ENCODE assay signal across 23 cellular contexts in genomic region chr16:35182043-35182677, GRCh38.
DNase-seq lines count a peak whose midpoint lies in the region; ATAC-seq and TF ChIP-seq lines count a peak whose summit lies in the region.
"Had no signal": no experiment of that assay in that cellular context is flagged by ENCODE, and none has a peak within 500 bp of the region (broad histone marks: within the 10 kb centered on the region; RNA-seq: fewer than 3 reads in every experiment).

No MANE protein-coding gene starts in this region.

- H3F3A ChIP-seq in GM23248 (ENCODE audit: insufficient read depth): no peaks in the 10 kb centered on the region

- H3K36me3 ChIP-seq in neuronal stem cell (replicated peaks in 1 of 2; ENCODE audit: control insufficient read depth in 2 of 2, insufficient read depth in 2 of 2, low read length in 2 of 2): no peaks in the 10 kb centered on the region
- no peaks in the 10 kb centered on the region for H3K36me3 ChIP-seq in spleen
- no peaks in the 10 kb centered on the region for H3K36me3 ChIP-seq in GM23248 (ENCODE audit: low read depth)
- H3K36me3 ChIP-seq: BE2C; BLaER1 treated with 17β-estradiol and CSF1 and Interleukin-3, amounts not matched to agents 10 nM and 100 nM had no signal

- H3K23ac ChIP-seq in neuronal stem cell (ENCODE audit: low read depth, low read length, poor library complexity): no peak overlapping the region

- H3K4me1 Mint-ChIP-seq in chondrocyte (ENCODE audit: low read depth) (no peaks in the 10 kb centered on the region), endothelial cell (ENCODE audit: unreplicated experiment) (no peaks in the 10 kb centered on the region)
- H3K4me1 Mint-ChIP-seq in natural killer cell treated with Interleukin-12 subunit alpha and Interleukin-12 subunit beta and Interleukin-15 and Interleukin-18, amount 100 ng/mL, for 72 hours (ENCODE audit: low read depth in 2 of 2): peaks cover 0 to 3% of the 10 kb centered on the region in 2 donors
- H3K4me1 Mint-ChIP-seq: CD14-positive monocyte had no signal

- no peak overlapping the region for H2BK120ac ChIP-seq in neuronal stem cell (ENCODE audit: low read depth, low read length)

- ATAC-seq in natural killer cell treated with Interleukin-12 subunit alpha and Interleukin-12 subunit beta and Interleukin-15 and Interleukin-18, amount 100 ng/mL, for 72 hours: no peak
- ATAC-seq: A549, GM12878 had no signal

- H3K4me2 ChIP-seq in neuronal stem cell (ENCODE audit: insufficient read depth, low read length, poor library complexity, severe bottlenecking) (no peak overlapping the region), GM23248 (ENCODE audit: unreplicated experiment) (no peak overlapping the region)
- H3K4me2 ChIP-seq: A549; BLaER1 treated with 17β-estradiol and CSF1 and Interleukin-3, amounts not matched to agents 10 nM and 100 nM had no signal

- peak overlapping the region in 1 of 2 donors; percentile 60 for H3K4me3 ChIP-seq in neuronal stem cell (ENCODE audit: low read length in 2 of 2)
- H3K4me3 ChIP-seq in spleen: no peak overlapping the region
- H3K4me3 ChIP-seq in GM23248: no peak overlapping the region
- H3K4me3 ChIP-seq: A549; BLaER1 treated with 17β-estradiol and CSF1 and Interleukin-3, amounts not matched to agents 10 nM and 100 nM; GM12878 had no signal

- no peak overlapping the region for H2BK15ac ChIP-seq in neuronal stem cell (ENCODE audit: low read length)

- H2AFZ ChIP-seq in neuronal stem cell (ENCODE audit: low read length) (no peak overlapping the region), GM23248 (no peak overlapping the region)

- no peak overlapping the region for H4K91ac ChIP-seq in neuronal stem cell (ENCODE audit: low read depth, low read length, poor library complexity)

- peaks cover 2% of the 10 kb centered on the region for H3K79me1 ChIP-seq in neuronal stem cell (ENCODE audit: low read depth, low read length)

- no peak overlapping the region for H3K18ac ChIP-seq in neuronal stem cell (ENCODE audit: low read length)

- DNase-seq in chondrocyte (ENCODE audit: low spot score) (peak; percentile 72), endothelial cell (ENCODE audit: low spot score) (no peak), neuronal stem cell (ENCODE audit: low spot score) (no peak), spleen (peak; percentile 41), GM23248 (no peak), NCI-H1092 treated with DMSO at 0.1 percent for 48 hours (lab: John Stamatoyannopoulos, UW) (no peak)
- no peak for DNase-seq in natural killer cell treated with Interleukin-12 subunit alpha and Interleukin-12 subunit beta and Interleukin-15 and Interleukin-18, amount 100 ng/mL, for 72 hours (ENCODE audit: low spot score)
- DNase-seq: 8988T; ACHN; AML-193; BE2C; CD4-positive, alpha-beta T cell; CD8-positive, alpha-beta memory T cell; DMS 273 treated with DMSO at 0.1 percent for 48 hours; DMS79; EL; GDM1; H7; HCEC 1CT had no signal

- H2BK5ac ChIP-seq in neuronal stem cell (ENCODE audit: low read length): no peak overlapping the region

- H2AK5ac ChIP-seq in neuronal stem cell (ENCODE audit: low read depth, low read length): no peak overlapping the region

- no peak overlapping the region for H3K4me3 Mint-ChIP-seq in chondrocyte (ENCODE audit: unreplicated experiment)
- H3K4me3 Mint-ChIP-seq in endothelial cell (ENCODE audit: unreplicated experiment): no peak overlapping the region
- H3K4me3 Mint-ChIP-seq in natural killer cell treated with Interleukin-12 subunit alpha and Interleukin-12 subunit beta and Interleukin-15 and Interleukin-18, amount 100 ng/mL, for 72 hours: no peak overlapping the region
- H3K4me3 Mint-ChIP-seq: CD14-positive monocyte; CD4-positive, alpha-beta T cell; CD8-positive, alpha-beta memory T cell had no signal

- H3K36me3 Mint-ChIP-seq in chondrocyte (ENCODE audit: low read depth) (no peaks in the 10 kb centered on the region), endothelial cell (ENCODE audit: low read depth, unreplicated experiment) (peaks cover 15% of the 10 kb centered on the region)
- peaks cover 12% of the 10 kb centered on the region for H3K36me3 Mint-ChIP-seq in natural killer cell treated with Interleukin-12 subunit alpha and Interleukin-12 subunit beta and Interleukin-15 and Interleukin-18, amount 100 ng/mL, for 72 hours
- H3K36me3 Mint-ChIP-seq: CD14-positive monocyte had no signal

- H3K27ac Mint-ChIP-seq in chondrocyte (ENCODE audit: unreplicated experiment) (no peak overlapping the region), endothelial cell (ENCODE audit: unreplicated experiment) (peak overlapping the region; percentile 8)
- H3K27ac Mint-ChIP-seq in natural killer cell treated with Interleukin-12 subunit alpha and Interleukin-12 subunit beta and Interleukin-15 and Interleukin-18, amount 100 ng/mL, for 72 hours: no peak overlapping the region
- H3K27ac Mint-ChIP-seq: CD14-positive monocyte; CD4-positive, alpha-beta T cell had no signal

- no peak for TF ChIP-seq POLR2A in spleen (IDR thresholded peaks at IDR 0.05)

- no peak overlapping the region for H2BK12ac ChIP-seq in neuronal stem cell (ENCODE audit: low read length)

- peaks cover 0 to 64% of the 10 kb centered on the region in 2 donors for H3K9me3 ChIP-seq in neuronal stem cell (replicated peaks in 1 of 2; ENCODE audit: control insufficient read depth in 2 of 2, insufficient read depth in 1 of 2, low read depth in 1 of 2, low read length in 2 of 2)
- H3K9me3 ChIP-seq in spleen: peaks cover 0 to 65% (median 41%) of the 10 kb centered on the region in 8 donors
- H3K9me3 ChIP-seq in GM23248 (ENCODE audit: low read depth): no peaks in the 10 kb centered on the region
- H3K9me3 ChIP-seq: A549; BLaER1 treated with 17β-estradiol and CSF1 and Interleukin-3, amounts not matched to agents 10 nM and 100 nM had no signal

- no peak for TF ChIP-seq CTCF in chondrocyte (IDR thresholded peaks at IDR 0.05)
- TF ChIP-seq CTCF in endothelial cell (IDR thresholded peaks at IDR 0.05; ENCODE audit: unreplicated experiment): no peak
- TF ChIP-seq CTCF in spleen (IDR thresholded peaks at IDR 0.05 in 8 of 11, conservative IDR thresholded peaks at IDR 0.05 in 3 of 11): no peak

- in situ Hi-C loops in GM23248 (cut with MboI): no loop called here

- H3K27me3 ChIP-seq in neuronal stem cell (ENCODE audit: control insufficient read depth in 3 of 3, insufficient read depth in 3 of 3, low read depth in 1 of 3, low read length in 3 of 3): no peaks in the 10 kb centered on the region
- H3K27me3 ChIP-seq in spleen (replicated peaks in 1 of 7): no peaks in the 10 kb centered on the region
- no peaks in the 10 kb centered on the region for H3K27me3 ChIP-seq in GM23248 (replicated peaks; ENCODE audit: insufficient read depth)
- H3K27me3 ChIP-seq: BE2C; BLaER1 treated with 17β-estradiol and CSF1 and Interleukin-3, amounts not matched to agents 10 nM and 100 nM had no signal

- no peaks in the 10 kb centered on the region for H3K79me2 ChIP-seq in GM23248 (ENCODE audit: insufficient read depth)

- H3K27ac ChIP-seq in neuronal stem cell (replicated peaks; ENCODE audit: low read length): no peak overlapping the region
- no peak overlapping the region for H3K27ac ChIP-seq in spleen
- no peak overlapping the region for H3K27ac ChIP-seq in GM23248
- H3K27ac ChIP-seq: A549; BLaER1 treated with 17β-estradiol and CSF1 and Interleukin-3, amounts not matched to agents 10 nM and 100 nM had no signal

- H3K9me3 Mint-ChIP-seq in chondrocyte (ENCODE audit: low read depth) (peaks cover 49% of the 10 kb centered on the region), endothelial cell (ENCODE audit: unreplicated experiment) (peaks cover 44% of the 10 kb centered on the region)
- H3K9me3 Mint-ChIP-seq in natural killer cell treated with Interleukin-12 subunit alpha and Interleukin-12 subunit beta and Interleukin-15 and Interleukin-18, amount 100 ng/mL, for 72 hours: peaks cover 18% of the 10 kb centered on the region

- H4K8ac ChIP-seq in neuronal stem cell (ENCODE audit: low read depth, low read length): no peak overlapping the region

- H3K14ac ChIP-seq in neuronal stem cell (ENCODE audit: low read length): no peak overlapping the region

- no peaks in the 10 kb centered on the region for H4K20me1 ChIP-seq in GM23248 (ENCODE audit: insufficient read depth)
- H4K20me1 ChIP-seq: BLaER1 treated with 17β-estradiol and CSF1 and Interleukin-3, amounts not matched to agents 10 nM and 100 nM had no signal

- H3K4me1 ChIP-seq in neuronal stem cell (ENCODE audit: control insufficient read depth in 2 of 2, insufficient read depth in 1 of 2, low read depth in 1 of 2, low read length in 2 of 2): no peaks in the 10 kb centered on the region
- no peaks in the 10 kb centered on the region for H3K4me1 ChIP-seq in spleen
- H3K4me1 ChIP-seq in GM23248 (ENCODE audit: insufficient read depth): no peaks in the 10 kb centered on the region
- H3K4me1 ChIP-seq: A549; BE2C; BLaER1 treated with 17β-estradiol and CSF1 and Interleukin-3, amounts not matched to agents 10 nM and 100 nM had no signal

- H3K9ac ChIP-seq in neuronal stem cell (ENCODE audit: low read depth, low read length, poor library complexity) (peak overlapping the region; percentile 37), GM23248 (no peak overlapping the region)
- H3K9ac ChIP-seq: BLaER1 treated with 17β-estradiol and CSF1 and Interleukin-3, amounts not matched to agents 10 nM and 100 nM had no signal

- no peaks in the 10 kb centered on the region for H3K27me3 Mint-ChIP-seq in chondrocyte (ENCODE audit: low read depth)
- peaks cover 20% of the 10 kb centered on the region for H3K27me3 Mint-ChIP-seq in endothelial cell (ENCODE audit: unreplicated experiment)
- no peaks in the 10 kb centered on the region for H3K27me3 Mint-ChIP-seq in natural killer cell treated with Interleukin-12 subunit alpha and Interleukin-12 subunit beta and Interleukin-15 and Interleukin-18, amount 100 ng/mL, for 72 hours
- H3K27me3 Mint-ChIP-seq: CD4-positive, alpha-beta T cell; CD8-positive, alpha-beta memory T cell had no signal

- intact Hi-C loops in spleen (cut with DNase I; ENCODE audit: low total_unique reads): no loop called here

- H3K9me2 ChIP-seq in GM23248 (ENCODE audit: insufficient read depth): no peaks in the 10 kb centered on the region

- H3K4ac ChIP-seq in neuronal stem cell (ENCODE audit: low read length): no peak overlapping the region

Comparison
In these comparisons a context has a peak if more than half of its experiments do, and no peak if none do; other contexts are left out.
1. DNase-seq: peak in chondrocyte (single experiment) and spleen (single experiment); none in endothelial cell (single experiment), neuronal stem cell (single experiment), GM23248 (single experiment), NCI-H1092 treated with DMSO at 0.1 percent for 48 hours (single experiment) and natural killer cell treated with Interleukin-12 subunit alpha and Interleukin-12 subunit beta and Interleukin-15 and Interleukin-18, amount 100 ng/mL, for 72 hours (single experiment).